Comparison of ENCODE assay signal across 8 cellular contexts in the genomic region with DNA sequence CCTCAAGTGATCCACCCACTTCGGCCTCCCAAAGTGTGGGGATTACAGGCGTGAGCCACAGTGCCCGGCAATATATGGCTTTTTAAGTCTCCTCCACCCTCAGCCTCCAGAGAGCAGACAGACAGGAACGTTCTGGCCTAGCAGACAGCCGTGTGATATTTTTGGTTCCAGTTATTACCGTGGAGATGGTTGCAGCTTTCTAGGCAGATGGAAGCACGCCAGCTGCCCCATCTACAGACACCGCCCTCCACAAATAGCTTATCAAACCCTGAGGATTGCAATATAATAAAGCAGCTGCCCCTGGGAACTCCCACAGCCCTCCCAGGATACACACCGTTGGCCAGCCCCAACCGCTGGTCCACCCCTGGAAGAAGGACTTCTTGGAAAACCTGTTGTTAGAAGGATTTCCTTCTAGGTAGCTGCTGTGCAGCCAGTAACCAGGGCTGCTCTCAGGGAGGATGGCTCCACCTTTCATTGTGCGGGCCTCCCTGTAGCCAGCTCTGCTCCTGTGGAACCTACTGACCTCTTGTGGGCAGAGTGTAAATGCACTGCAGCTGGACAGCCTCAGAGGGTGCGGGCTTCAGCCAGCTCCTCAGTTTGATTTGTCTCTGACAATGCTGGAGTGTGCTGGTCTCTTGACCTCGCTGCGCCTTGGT. TPM values are rescaled to one million over a fixed set of nuclear protein-coding genes. Genes with fewer than 3 reads are reported as not detected.
DNase-seq lines count a peak whose midpoint lies in the region; ATAC-seq and TF ChIP-seq lines count a peak whose summit lies in the region.

No MANE protein-coding gene starts in this region.

- TF ChIP-seq EP300 in esophagus muscularis mucosa (IDR thresholded peaks at IDR 0.05): no peak

- H3K36me3 ChIP-seq in esophagus muscularis mucosa: no peaks in the 10 kb centered on the region

- no peaks in the 10 kb centered on the region for H3K9me3 ChIP-seq in esophagus muscularis mucosa

- no peak overlapping the region for H3K4me3 Mint-ChIP-seq in natural killer cell

- TF ChIP-seq POLR2A in esophagus muscularis mucosa (IDR thresholded peaks at IDR 0.05; ENCODE audit: low read depth): no peak

- peak; percentile 69 for ATAC-seq in GM19395 (IDR thresholded peaks at IDR 0.05; ENCODE audit: unreplicated experiment)
- peak in 2 of 3 donors; percentile 44 to 54 for ATAC-seq in natural killer cell
- ATAC-seq in HG03521 (IDR thresholded peaks at IDR 0.05; ENCODE audit: unreplicated experiment): no peak
- ATAC-seq in HG02571 (IDR thresholded peaks at IDR 0.05; ENCODE audit: unreplicated experiment): no peak

- intact Hi-C loops in esophagus muscularis mucosa (cut with DNase I) (loop anchor here (10.0 kb wide), 1 partner anchor 93 kb away; the partner anchor contains the start of gene NKRF), natural killer cell (cut with micrococcal nuclease) (no loop called here)

- H3K27me3 Mint-ChIP-seq in natural killer cell (ENCODE audit: low read depth in 2 of 2): peaks cover 0 to 2% of the 10 kb centered on the region in 2 donors

- no peak overlapping the region for H3K27ac Mint-ChIP-seq in natural killer cell

- 48% methylated on average over 14 of the region's 14 CpGs for WGBS in esophagus muscularis mucosa

- DNase-seq in DMS114 treated with DMSO at 0.1 percent for 48 hours (lab: John Stamatoyannopoulos, UW; ENCODE audit: unreplicated experiment): peak; percentile 23
- DNase-seq in NCI-H1105 (lab: John Stamatoyannopoulos, UW): peak; percentile 68
- peak; percentile 75 for DNase-seq in SK-N-DZ (ENCODE audit: low spot score)
- DNase-seq in esophagus muscularis mucosa (ENCODE audit: extremely low spot score): no peak
- DNase-seq in natural killer cell: no peak

- H3K4me1 ChIP-seq in esophagus muscularis mucosa: peaks cover 0 to 7% (median 3%) of the 10 kb centered on the region in 4 donors

- no peak overlapping the region for H3K4me3 ChIP-seq in esophagus muscularis mucosa

- H3K9me3 Mint-ChIP-seq in natural killer cell: no peaks in the 10 kb centered on the region

- H3K27me3 ChIP-seq in esophagus muscularis mucosa: no peaks in the 10 kb centered on the region

- peak; percentile 39 to 66 (median 59) for TF ChIP-seq CTCF in esophagus muscularis mucosa (IDR thresholded peaks at IDR 0.05)
- TF ChIP-seq CTCF in natural killer cell (IDR thresholded peaks at IDR 0.05): no peak

- H3K27ac ChIP-seq in esophagus muscularis mucosa (replicated peaks in 1 of 4): peak overlapping the region in 3 of 4 donors; percentile 20 to 36 (median 26)

- peaks cover 6% of the 10 kb centered on the region in 2 donors for H3K4me1 Mint-ChIP-seq in natural killer cell

- H3K36me3 Mint-ChIP-seq in natural killer cell: no peaks in the 10 kb centered on the region

RNA-seq across cellular contexts. Expression of gene SLC25A5, which starts 44.0 kb away (rescaled TPM):
- polyA plus RNA-seq in SK-N-DZ (2014; cell fraction: cytosol; rRNA removed): 165 and 166 TPM in 2 replicates
- polyA plus RNA-seq in SK-N-DZ (2014; cell fraction: nucleus; rRNA removed): 71.5 and 97.5 TPM in 2 replicates
- total RNA-seq in esophagus muscularis mucosa: 100 to 1,000 TPM; 268 to 328 (median 299) TPM
- 100 to 1,000 TPM; 148 to 182 (median 162) TPM for total RNA-seq in natural killer cell

RNA-seq across cellular contexts. Expression of gene STEEP1, which starts 52.9 kb away (rescaled TPM):
- polyA plus RNA-seq in SK-N-DZ (2014; cell fraction: cytosol; rRNA removed): 55.5 and 57.3 TPM in 2 replicates
- polyA plus RNA-seq in SK-N-DZ (2014; cell fraction: nucleus; rRNA removed): 34.0 and 39.6 TPM in 2 replicates
- 10 to 100 TPM; 18.1 to 24.7 (median 20.6) TPM for total RNA-seq in esophagus muscularis mucosa
- 10 to 100 TPM; 23.5 to 29.2 (median 23.8) TPM for total RNA-seq in natural killer cell

Comparison
In these comparisons a context has a peak if more than half of its experiments do, and no peak if none do; other contexts are left out.
1. DNase-seq: peak in DMS114 treated with DMSO at 0.1 percent for 48 hours (single experiment), NCI-H1105 (single experiment) and SK-N-DZ (single experiment); none in esophagus muscularis mucosa (single experiment) and natural killer cell (single experiment).
2. ATAC-seq: peak in GM19395 (single experiment) and natural killer cell (2 of 3); none in HG03521 (single experiment) and HG02571 (single experiment).